1 cellular context compared by ENCODE assay signal in genomic region chr2:23366720-23367119, GRCh38.
TF ChIP-seq lines count a peak whose summit lies in the region.

No MANE protein-coding gene starts in this region.

TF ChIP-seq in HepG2, 621 proteins besides CTCF, POLR2A, EP300 and RAD21 (continued from another document):
- no peak for TF ChIP-seq RERE (CRISPR knock-in tag; IDR thresholded peaks at IDR 0.05; ENCODE audit: low read depth)
TF ChIP-seq in HepG2: peak in this region for 1.
